ENCODE assay signal across 8 cellular contexts in the genomic region with DNA sequence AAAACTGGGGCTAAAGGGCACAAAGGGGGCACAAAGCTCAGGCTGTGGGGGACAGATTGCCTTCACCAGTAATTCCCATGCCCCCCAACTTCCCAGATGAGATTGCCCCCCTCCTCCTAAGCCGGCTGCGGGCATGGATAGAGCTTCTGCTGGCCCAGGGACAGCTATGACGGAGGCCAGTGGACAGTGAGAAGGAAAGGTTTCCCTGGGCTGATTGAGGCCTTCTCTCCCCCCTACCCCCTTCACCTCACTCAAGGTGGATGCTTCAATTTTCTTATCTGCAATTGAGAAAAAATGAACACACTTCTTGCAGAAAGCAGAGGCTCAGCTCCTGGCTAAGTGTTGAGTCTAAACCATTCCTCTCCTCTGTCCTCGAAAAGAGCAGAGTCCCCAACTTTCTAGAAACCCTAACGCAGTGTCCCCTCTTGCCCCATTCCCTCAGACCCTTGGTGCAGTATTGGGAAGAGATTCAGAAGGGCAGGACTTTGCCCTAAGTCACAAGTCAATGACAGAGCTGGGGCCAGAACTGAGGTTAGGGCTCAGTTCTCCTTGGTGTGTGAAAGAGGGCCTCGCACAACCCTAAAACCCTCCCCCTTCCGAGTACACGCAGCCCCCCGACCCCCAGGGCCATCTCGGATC. TPM values are rescaled to one million over a fixed set of nuclear protein-coding genes. Genes with fewer than 3 reads are reported as not detected.
A peak's percentile ranks its signal among the peaks of the same experiment; 100 is the strongest.
DNase-seq lines count a peak whose midpoint lies in the region; ATAC-seq, FAIRE-seq and TF ChIP-seq lines count a peak whose summit lies in the region.

No MANE protein-coding gene starts in this region.

- H3K9me3 Mint-ChIP-seq in activated CD8-positive, alpha-beta memory T cell treated with anti-CD3 and anti-CD28 coated beads, Interleukin-2, amount 10 ng/mL, durations not matched to agents 7 days and 5 days (ENCODE audit: low read depth) = no peaks in the 10 kb centered on the region

- no peak for FAIRE-seq in bronchial epithelial cell (lab: Jason Lieb, UNC)

- in situ Hi-C loops in transverse colon (cut with MboI; ENCODE audit: low pct_ligation_motif_present in 1 of 4, low pct_unique_long_range_greater_than_20kb in 1 of 4, low sequenced_read_pairs in 3 of 4) = no loop called here

- H3K27me3 ChIP-seq in bronchial epithelial cell (ENCODE audit: control insufficient read depth, insufficient read depth, low read length) (no peaks in the 10 kb centered on the region), transverse colon (no peaks in the 10 kb centered on the region)

- intact Hi-C loops in lower leg skin (cut with DNase I; ENCODE audit: low total_unique reads) (no loop called here), transverse colon (cut with DNase I; ENCODE audit: low total_unique reads) (loop anchor here (5.0 kb wide), 1 partner anchor 100 kb away; no protein-coding TSS in a partner anchor)

- H3K36me3 ChIP-seq in bronchial epithelial cell (ENCODE audit: control insufficient read depth, insufficient read depth, low read length) (peaks cover 3% of the 10 kb centered on the region), transverse colon (no peaks in the 10 kb centered on the region)

- TF ChIP-seq EP300 in transverse colon (IDR thresholded peaks at IDR 0.05; ENCODE audit: low read depth) = no peak

- TF ChIP-seq POLR2A in lower leg skin (IDR thresholded peaks at IDR 0.05) (no peak), transverse colon (IDR thresholded peaks at IDR 0.05) (no peak)

- CTCF ChIA-PET in activated CD8-positive, alpha-beta memory T cell treated with anti-CD3 and anti-CD28 coated beads, Interleukin-2, amount 10 ng/mL, durations not matched to agents 7 days and 5 days (lab: Charles Lee) = interaction anchor here (0.9 to 4.3 kb wide), 15 partner anchors 9 to 423 kb away, joined by 3 to 39 read pairs (median 4); a partner anchor contains a TSS

- H3K36me3 Mint-ChIP-seq in activated CD8-positive, alpha-beta memory T cell treated with anti-CD3 and anti-CD28 coated beads, Interleukin-2, amount 10 ng/mL, durations not matched to agents 7 days and 5 days = no peaks in the 10 kb centered on the region

- no peaks in the 10 kb centered on the region for H3K9me3 ChIP-seq in transverse colon

- H3K4me3 Mint-ChIP-seq in activated CD8-positive, alpha-beta memory T cell treated with anti-CD3 and anti-CD28 coated beads, Interleukin-2, amount 10 ng/mL, durations not matched to agents 7 days and 5 days = peak overlapping the region; percentile 77

- TF ChIP-seq CTCF in bronchial epithelial cell (IDR thresholded peaks at IDR 0.05; ENCODE audit: insufficient read depth, low read length, severe bottlenecking) (no peak), lower leg skin (IDR thresholded peaks at IDR 0.05) (no peak), transverse colon (IDR thresholded peaks at IDR 0.05) (no peak)

- H3K4me3 ChIP-seq in bronchial epithelial cell (ENCODE audit: low read depth, low read length) = peak overlapping the region; percentile 97
- peak overlapping the region; percentile 67 for H3K4me3 ChIP-seq in lower leg skin (ENCODE audit: low read depth, poor library complexity, severe bottlenecking)
- peak overlapping the region; percentile 58 to 73 (median 68) for H3K4me3 ChIP-seq in transverse colon

- H3K27ac Mint-ChIP-seq in activated CD8-positive, alpha-beta memory T cell treated with anti-CD3 and anti-CD28 coated beads, Interleukin-2, amount 10 ng/mL, durations not matched to agents 7 days and 5 days = peak overlapping the region; percentile 67

- peaks cover 44% of the 10 kb centered on the region for H3K4me1 Mint-ChIP-seq in activated CD8-positive, alpha-beta memory T cell treated with anti-CD3 and anti-CD28 coated beads, Interleukin-2, amount 10 ng/mL, durations not matched to agents 7 days and 5 days

- WGBS in lower leg skin, 2 donors = 13 to 17% methylated on average over 10 of the region's 10 CpGs
- 10 to 14% methylated on average over 2 to 10 of the region's 10 CpGs for WGBS in transverse colon (ENCODE audit: low coverage in 1 of 2), 2 donors

- peaks cover 15 to 56% (median 49%) of the 10 kb centered on the region in 4 donors for H3K4me1 ChIP-seq in transverse colon

- H3K27me3 Mint-ChIP-seq in activated CD8-positive, alpha-beta memory T cell treated with anti-CD3 and anti-CD28 coated beads, Interleukin-2, amount 10 ng/mL, durations not matched to agents 7 days and 5 days = no peaks in the 10 kb centered on the region

- ATAC-seq in activated CD8-positive, alpha-beta memory T cell treated with anti-CD3 and anti-CD28 coated beads, Interleukin-2, amount 10 ng/mL, durations not matched to agents 7 days and 5 days = no peak
- no peak for ATAC-seq in HG02610 (IDR thresholded peaks at IDR 0.05; ENCODE audit: unreplicated experiment)

- no peak for DNase-seq in activated CD8-positive, alpha-beta memory T cell treated with anti-CD3 and anti-CD28 coated beads, Interleukin-2, amount 10 ng/mL, durations not matched to agents 7 days and 5 days
- no peak for DNase-seq in activated CD8-positive, alpha-beta memory T cell treated with anti-CD3 and anti-CD28 coated beads, Interleukin-2, amount 50 U/mL, for 48 hours
- DNase-seq in bronchial epithelial cell (ENCODE audit: low read depth) = no peak
- DNase-seq in lower leg skin (ENCODE audit: low spot score in 2 of 2) = no peak
- no peak for DNase-seq in transverse colon
- no peak for DNase-seq in NCI-H1092 treated with DMSO at 0.1 percent for 48 hours (lab: John Stamatoyannopoulos, UW)
- no peak for DNase-seq in DMS153 (lab: John Stamatoyannopoulos, UW)

- H3K27ac ChIP-seq in transverse colon = peak overlapping the region; percentile 92 to 96 (median 94)

RNA-seq across cellular contexts. Expression of a gene that starts 0.8 kb away (rescaled TPM):
- total RNA-seq in activated CD8-positive, alpha-beta memory T cell treated with anti-CD3 and anti-CD28 coated beads, Interleukin-2, amount 10 ng/mL, durations not matched to agents 7 days and 5 days = 10 to 100 TPM; 15.0 to 50.7 TPM
- total RNA-seq in bronchial epithelial cell (211 and 272 TPM in 2 replicates), lower leg skin (100 to 1,000 TPM; 226 to 317 (median 278) TPM), transverse colon (100 to 1,000 TPM in 2 of 4 donors, 10 to 100 TPM in 2; 60.7 to 140 (median 94.3) TPM)

RNA-seq across cellular contexts. Expression of a gene that starts 15.5 kb away (rescaled TPM):
- total RNA-seq in activated CD8-positive, alpha-beta memory T cell treated with anti-CD3 and anti-CD28 coated beads, Interleukin-2, amount 10 ng/mL, durations not matched to agents 7 days and 5 days = 10 to 100 TPM; 19.6 to 24.9 TPM
- 12.0 and 17.9 TPM in 2 replicates for total RNA-seq in bronchial epithelial cell
- total RNA-seq in lower leg skin = 10 to 100 TPM; 27.3 to 46.6 (median 36.0) TPM
- 10 to 100 TPM in 3 of 4 donors, 1 to 10 TPM in 1; 5.6 to 64.7 (median 38.4) TPM for total RNA-seq in transverse colon

RNA-seq across cellular contexts. Expression of a gene that starts 30.7 kb away (rescaled TPM):
- under 1 TPM in 1 of 2 experiments, not detected in 1; 0.15 TPM for total RNA-seq in activated CD8-positive, alpha-beta memory T cell treated with anti-CD3 and anti-CD28 coated beads, Interleukin-2, amount 10 ng/mL, durations not matched to agents 7 days and 5 days
- 0.13 TPM in 1 of 2 replicates, not detected in the other for total RNA-seq in bronchial epithelial cell
- not detected for total RNA-seq in lower leg skin
- total RNA-seq in transverse colon = under 1 TPM in 1 of 4 donors, not detected in 3; 0.14 TPM

RNA-seq across cellular contexts. Expression of a gene that starts 39.3 kb away (rescaled TPM):
- total RNA-seq in activated CD8-positive, alpha-beta memory T cell treated with anti-CD3 and anti-CD28 coated beads, Interleukin-2, amount 10 ng/mL, durations not matched to agents 7 days and 5 days = 1 to 10 TPM in 1 of 2 experiments, under 1 TPM in 1; 0.64 to 2.2 TPM
- total RNA-seq in bronchial epithelial cell (0.13 and 0.26 TPM in 2 replicates), lower leg skin (1 to 10 TPM in 2 of 4 donors, under 1 TPM in 2; 0.61 to 4.5 (median 1.8) TPM), transverse colon (not detected)

RNA-seq across cellular contexts. Expression of a gene that starts 40.8 kb away (rescaled TPM):
- total RNA-seq in activated CD8-positive, alpha-beta memory T cell treated with anti-CD3 and anti-CD28 coated beads, Interleukin-2, amount 10 ng/mL, durations not matched to agents 7 days and 5 days = not detected
- total RNA-seq in bronchial epithelial cell (not detected in 2 replicates), lower leg skin (not detected), transverse colon (not detected)
